In the genomic region with DNA sequence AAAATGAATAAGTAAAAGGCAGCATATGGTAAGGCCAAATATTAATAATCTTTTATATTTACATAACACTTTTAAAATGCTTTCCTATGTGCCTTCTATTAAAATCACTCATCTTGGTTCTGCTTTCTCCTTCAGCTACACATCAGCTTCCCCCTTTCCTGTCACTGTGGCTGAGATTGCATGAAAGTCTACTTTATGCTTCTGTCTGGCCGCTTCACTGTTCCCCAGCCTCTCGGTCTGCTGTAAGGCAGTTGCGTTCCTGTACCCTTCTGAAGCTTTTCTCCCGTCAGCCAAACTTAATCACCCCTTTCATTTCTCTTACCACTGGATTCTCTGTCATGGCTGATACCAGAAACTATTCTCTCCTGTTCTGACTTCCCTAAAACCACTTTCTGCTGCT, we compare ENCODE assay signal across 13 cellular contexts.
"Had no signal": no experiment of that assay in that cellular context is flagged by ENCODE, and none has a peak within 500 bp of the region (broad histone marks: within the 10 kb centered on the region; RNA-seq: fewer than 3 reads in every experiment).

No MANE protein-coding gene starts in this region.

- H3K79me2 ChIP-seq: parathyroid adenoma had no signal

- H3K9me3 ChIP-seq: ascending aorta, gastrocnemius medialis, heart right ventricle had no signal

- H2AFZ ChIP-seq: parathyroid adenoma had no signal

- DNase-seq: activated CD4-positive, alpha-beta T cell treated with anti-CD3 and anti-CD28 coated beads, Interleukin-2, amount 50 U/mL, for 48 hours; activated CD4-positive, CD25-positive, alpha-beta regulatory T cell treated with anti-CD3 and anti-CD28 coated beads, Interleukin-2, amount 50 U/mL, for 72 hours; activated naive CD4-positive, alpha-beta T cell treated with Interleukin-2 at 50 U/mL for 16 hours; activated naive CD8-positive, alpha-beta T cell treated with anti-CD3 and anti-CD28 coated beads, Interleukin-2, amount 50 U/mL, for 24 hours; dorsolateral prefrontal cortex; endodermal cell; gastrocnemius medialis; heart right ventricle; stimulated activated CD4-positive, alpha-beta T cell treated with anti-CD3 and anti-CD28 coated beads, Interleukin-12 subunit alpha, Interleukin-12 subunit beta, amount 100 ng/mL, for 4 hours had no signal

- H3K27me3 ChIP-seq: ascending aorta, dorsolateral prefrontal cortex, gastrocnemius medialis, heart right ventricle had no signal

- FAIRE-seq: islet of Langerhans had no signal

- H3K4me1 ChIP-seq: ascending aorta, gastrocnemius medialis, heart right ventricle, parathyroid adenoma had no signal

- H3K36me3 ChIP-seq: ascending aorta, gastrocnemius medialis, heart right ventricle had no signal

- H3K9ac ChIP-seq: parathyroid adenoma had no signal

- H3K27ac ChIP-seq: ascending aorta, dorsolateral prefrontal cortex, gastrocnemius medialis, heart right ventricle, parathyroid adenoma had no signal

- H3K4me3 ChIP-seq: ascending aorta, dorsolateral prefrontal cortex, gastrocnemius medialis, heart right ventricle, lung had no signal
